17 cellular contexts compared by ENCODE assay signal in the genomic region with DNA sequence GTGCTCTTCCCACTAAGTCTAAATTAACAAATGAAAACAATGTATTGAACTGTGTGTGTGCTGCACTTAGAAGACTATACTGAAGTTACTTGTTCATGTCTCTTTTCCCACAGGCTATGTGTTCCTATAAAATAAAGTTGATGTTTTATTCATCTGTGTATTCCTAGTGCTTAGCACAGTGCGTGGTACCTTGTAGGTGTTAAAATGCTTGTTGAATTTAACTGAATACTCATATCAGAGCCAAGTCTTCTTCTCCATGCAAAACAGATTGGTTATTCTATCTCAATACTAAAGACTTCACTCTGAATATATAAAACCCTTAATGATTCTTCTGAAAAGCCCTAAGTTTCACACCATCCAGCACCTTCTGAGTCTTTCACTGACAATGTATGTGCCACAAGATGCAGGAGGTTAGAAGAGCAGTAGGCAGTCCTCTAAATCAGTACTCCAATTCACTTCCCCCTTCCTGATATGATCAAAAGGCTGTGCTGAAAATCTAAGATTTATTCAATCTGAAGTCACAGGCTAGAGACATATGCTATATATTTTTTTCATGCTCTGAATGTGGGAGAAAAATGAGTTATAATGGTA.
DNase-seq lines count a peak whose midpoint lies in the region; ATAC-seq, FAIRE-seq and TF ChIP-seq lines count a peak whose summit lies in the region.
"Had no signal": no experiment of that assay in that cellular context is flagged by ENCODE, and none has a peak within 500 bp of the region (broad histone marks: within the 10 kb centered on the region; RNA-seq: fewer than 3 reads in every experiment).

No MANE protein-coding gene starts in this region.

- SMC1A ChIA-PET in GM12878 (lab: Charles Lee; ENCODE audit: uncharacterized antibody, unreplicated experiment) = interaction anchor here (1.0 to 11.3 kb wide), 13 partner anchors 10 to 45 kb away, joined by 3 to 157 read pairs (median 7); no protein-coding TSS in a partner anchor

- H3K36me3 Mint-ChIP-seq in activated CD8-positive, alpha-beta T cell treated with anti-CD3 and anti-CD28 coated beads for 36 hours (ENCODE audit: low read depth) = no peaks in the 10 kb centered on the region
- no peaks in the 10 kb centered on the region for H3K36me3 Mint-ChIP-seq in activated CD8-positive, alpha-beta T cell treated with anti-CD3 and anti-CD28 coated beads, Interleukin-2, amount 10 ng/mL, durations not matched to agents 7 days and 5 days (ENCODE audit: low read depth)

- RAD21 ChIA-PET in GM12878 (lab: Charles Lee; ENCODE audit: unreplicated experiment) = interaction anchor here (0.5 to 3.1 kb wide), 11 partner anchors 21 to 322 kb away, joined by 3 to 18 read pairs (median 8); no protein-coding TSS in a partner anchor

- H3K4me2 ChIP-seq in GM12878 (ENCODE audit: control insufficient read depth, insufficient read depth) = peak overlapping the region; percentile 77

- peaks cover 5% of the 10 kb centered on the region for H3K27me3 Mint-ChIP-seq in activated CD8-positive, alpha-beta T cell treated with anti-CD3 and anti-CD28 coated beads for 36 hours
- peaks cover 9% of the 10 kb centered on the region for H3K27me3 Mint-ChIP-seq in activated CD8-positive, alpha-beta T cell treated with anti-CD3 and anti-CD28 coated beads, Interleukin-2, amount 10 ng/mL, durations not matched to agents 7 days and 5 days (ENCODE audit: low read depth)

- H3K4me3 ChIP-seq in GM12878 = peak overlapping the region; percentile 56
- H3K4me3 ChIP-seq: SK-N-MC had no signal

- H3K9ac ChIP-seq in GM12878 (ENCODE audit: control insufficient read depth, insufficient read depth, low read length) = peak overlapping the region; percentile 74

- no peak overlapping the region for H3K4me3 Mint-ChIP-seq in activated CD8-positive, alpha-beta T cell treated with anti-CD3 and anti-CD28 coated beads for 36 hours
- no peak overlapping the region for H3K4me3 Mint-ChIP-seq in activated CD8-positive, alpha-beta T cell treated with anti-CD3 and anti-CD28 coated beads, Interleukin-2, amount 10 ng/mL, durations not matched to agents 7 days and 5 days

- 26% methylated on average over 1 of the region's 1 CpG for WGBS in GM12878 (ENCODE audit: insufficient coverage, insufficient replicate concordance, low lambda C conversion rate, missing lambda C conversion rate)

- in situ Hi-C loops in GM12878 (cut with MboI) = no loop called here

- H3K36me3 ChIP-seq in GM12878 (ENCODE audit: control insufficient read depth in 2 of 2, insufficient read depth in 2 of 2, low read length in 1 of 2) = no peaks in the 10 kb centered on the region

- no peak for TF ChIP-seq CTCF in activated CD8-positive, alpha-beta T cell treated with anti-CD3 and anti-CD28 coated beads for 36 hours (IDR thresholded peaks at IDR 0.05)
- TF ChIP-seq CTCF in GM12878 (IDR thresholded peaks at IDR 0.05 in 2 of 3, conservative IDR thresholded peaks at IDR 0.05 in 1 of 3; ENCODE audit: control insufficient read depth in 2 of 3, extremely low read depth in 1 of 3, insufficient read depth in 1 of 3, low read depth in 3 of 3, low read length in 3 of 3) = no peak

- peak; percentile 47 for ATAC-seq in activated CD8-positive, alpha-beta T cell treated with anti-CD3 and anti-CD28 coated beads for 36 hours
- no peak for ATAC-seq in activated CD8-positive, alpha-beta T cell treated with anti-CD3 and anti-CD28 coated beads, Interleukin-2, amount 10 ng/mL, durations not matched to agents 7 days and 5 days
- ATAC-seq in GM18520 (IDR thresholded peaks at IDR 0.05; ENCODE audit: unreplicated experiment) (peak; percentile 54), GM21786 (IDR thresholded peaks at IDR 0.05; ENCODE audit: unreplicated experiment) (peak; percentile 42), GM12878 (peak; percentile 49), HG03108 (IDR thresholded peaks at IDR 0.05; ENCODE audit: unreplicated experiment) (no peak), left colon (no peak)

- CTCF ChIA-PET in activated CD8-positive, alpha-beta T cell treated with anti-CD3 and anti-CD28 coated beads for 36 hours (lab: Charles Lee) = no interaction called here
- CTCF ChIA-PET in activated CD8-positive, alpha-beta T cell treated with anti-CD3 and anti-CD28 coated beads, Interleukin-2, amount 10 ng/mL, durations not matched to agents 7 days and 5 days (lab: Charles Lee) = interaction anchor here (1.5 kb wide), 1 partner anchor 15 kb away, joined by 6 read pairs; no protein-coding TSS in a partner anchor
- CTCF ChIA-PET in GM12878 (lab: Yijun Ruan, JAX) = interaction anchor here (0.8 to 9.8 kb wide), 6 partner anchors 20 to 110 kb away, joined by 3 to 94 read pairs (median 3); no protein-coding TSS in a partner anchor

- H3K27me3 ChIP-seq in GM12878 (replicated peaks in 1 of 2; ENCODE audit: control insufficient read depth in 2 of 2, insufficient read depth in 2 of 2, low read length in 1 of 2) = no peaks in the 10 kb centered on the region

- H3K9me3 ChIP-seq in GM12878 (replicated peaks; ENCODE audit: control insufficient read depth, insufficient read depth, low read length) = no peaks in the 10 kb centered on the region; the same call in 2 of the 3 replicates

- DNase-seq in activated CD8-positive, alpha-beta T cell treated with anti-CD3 and anti-CD28 coated beads for 36 hours = no peak
- DNase-seq in activated CD8-positive, alpha-beta T cell treated with anti-CD3 and anti-CD28 coated beads, Interleukin-2, amount 10 ng/mL, durations not matched to agents 7 days and 5 days = no peak
- DNase-seq in GM12878 (ENCODE audit: low read depth, low spot score) (no peak), NOMO-1 treated with DMSO at 0.1 percent for 48 hours (lab: John Stamatoyannopoulos, UW; ENCODE audit: unreplicated experiment) (no peak), left colon (no peak)
- DNase-seq: 8988T, DMS79 treated with DMSO at 0.1 percent for 48 hours, NCI-H1105, NCI-H2081 treated with DMSO at 0.1 percent for 48 hours, NCI-H446 treated with DMSO at 0.1 percent for 48 hours, Right ventricle myocardium superior had no signal

- BruUV-seq in GM12878 (replicated peaks; lab: Mats Ljungman, UMichigan) = no TSS peak

- H2AFZ ChIP-seq in GM12878 (ENCODE audit: control insufficient read depth, low read depth, low read length) = no peak overlapping the region

- peaks cover 30% of the 10 kb centered on the region for H3K4me1 ChIP-seq in GM12878 (ENCODE audit: control insufficient read depth, insufficient read depth, low read length)

- POLR2A ChIA-PET in activated CD8-positive, alpha-beta T cell treated with anti-CD3 and anti-CD28 coated beads for 36 hours (lab: Charles Lee) = no interaction called here
- POLR2A ChIA-PET in activated CD8-positive, alpha-beta T cell treated with anti-CD3 and anti-CD28 coated beads, Interleukin-2, amount 10 ng/mL, durations not matched to agents 7 days and 5 days (lab: Charles Lee) = no interaction called here
- POLR2A ChIA-PET in GM12878 (lab: Charles Lee) = interaction anchor here (0.6 to 1.9 kb wide), 5 partner anchors 9 to 29 kb away, joined by 3 to 9 read pairs (median 4); no protein-coding TSS in a partner anchor

- no peaks in the 10 kb centered on the region for H3K9me3 Mint-ChIP-seq in activated CD8-positive, alpha-beta T cell treated with anti-CD3 and anti-CD28 coated beads for 36 hours
- H3K9me3 Mint-ChIP-seq in activated CD8-positive, alpha-beta T cell treated with anti-CD3 and anti-CD28 coated beads, Interleukin-2, amount 10 ng/mL, durations not matched to agents 7 days and 5 days (ENCODE audit: insufficient read depth) = no peaks in the 10 kb centered on the region

- H3K4me1 Mint-ChIP-seq in activated CD8-positive, alpha-beta T cell treated with anti-CD3 and anti-CD28 coated beads for 36 hours (ENCODE audit: low read depth) = no peaks in the 10 kb centered on the region
- H3K4me1 Mint-ChIP-seq in activated CD8-positive, alpha-beta T cell treated with anti-CD3 and anti-CD28 coated beads, Interleukin-2, amount 10 ng/mL, durations not matched to agents 7 days and 5 days (ENCODE audit: low read depth) = no peaks in the 10 kb centered on the region

- TF ChIP-seq EP300 in GM12878 (IDR thresholded peaks at IDR 0.05; ENCODE audit: borderline replicate concordance in 1 of 2, control insufficient read depth in 1 of 2, low read depth in 2 of 2, low read length in 2 of 2) = no peak

- H3K27ac ChIP-seq in GM12878 (ENCODE audit: control insufficient read depth, insufficient read depth) = peak overlapping the region; percentile 71
- H3K27ac ChIP-seq: SK-N-MC had no signal

- H3K79me2 ChIP-seq in GM12878 (ENCODE audit: control insufficient read depth, insufficient read depth, low read length) = peaks cover 66% of the 10 kb centered on the region

- intact Hi-C loops in activated CD8-positive, alpha-beta T cell treated with anti-CD3 and anti-CD28 coated beads for 36 hours (cut with micrococcal nuclease) = no loop called here
- intact Hi-C loops in GM12878 (cut with micrococcal nuclease; ENCODE audit: unreplicated experiment) = loop anchor here (2.0 kb wide), 1 partner anchor 45 kb away; no protein-coding TSS in a partner anchor
- intact Hi-C loops in left colon (cut with DNase I, micrococcal nuclease) = no loop called here

- no peak for TF ChIP-seq POLR2A in GM12878 (IDR thresholded peaks at IDR 0.05; ENCODE audit: low read depth, low read length)

- H3K27ac Mint-ChIP-seq in activated CD8-positive, alpha-beta T cell treated with anti-CD3 and anti-CD28 coated beads for 36 hours = no peak overlapping the region
- no peak overlapping the region for H3K27ac Mint-ChIP-seq in activated CD8-positive, alpha-beta T cell treated with anti-CD3 and anti-CD28 coated beads, Interleukin-2, amount 10 ng/mL, durations not matched to agents 7 days and 5 days

- H4K20me1 ChIP-seq in GM12878 (ENCODE audit: control insufficient read depth, insufficient read depth) = no peaks in the 10 kb centered on the region

- no peak for TF ChIP-seq RAD21 in GM12878 (IDR thresholded peaks at IDR 0.05; ENCODE audit: insufficient read depth, low read depth, low read length)

- FAIRE-seq in GM12878 (lab: Jason Lieb, UNC) = no peak
- FAIRE-seq: GM18507, RCC 7860 had no signal

TF ChIP-seq in GM12878, 131 proteins besides CTCF, POLR2A, EP300 and RAD21 (continues in another document):
- TF ChIP-seq NR2F1 (conservative IDR thresholded peaks at IDR 0.05) (no peak), SPI1 (IDR thresholded peaks at IDR 0.05; ENCODE audit: borderline replicate concordance, insufficient read depth, low read depth, low read length) (peak; percentile 67), RAD51 (IDR thresholded peaks at IDR 0.05) (no peak), STAT1 (conservative IDR thresholded peaks at IDR 0.05) (no peak), NR2C1 (IDR thresholded peaks at IDR 0.05) (no peak), GATAD2B (conservative IDR thresholded peaks at IDR 0.05; ENCODE audit: low read depth) (no peak), ZNF24 (IDR thresholded peaks at IDR 0.05) (0 out of 2 replicates have a peak, but pooled peaks have one; percentile 8), SUPT20H (IDR thresholded peaks at IDR 0.05; ENCODE audit: borderline replicate concordance, control insufficient read depth, low read depth, low read length) (no peak)
- TF ChIP-seq, protein P1, sequence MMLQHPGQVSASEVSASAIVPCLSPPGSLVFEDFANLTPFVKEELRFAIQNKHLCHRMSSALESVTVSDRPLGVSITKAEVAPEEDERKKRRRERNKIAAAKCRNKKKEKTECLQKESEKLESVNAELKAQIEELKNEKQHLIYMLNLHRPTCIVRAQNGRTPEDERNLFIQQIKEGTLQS (IDR thresholded peaks at IDR 0.05; ENCODE audit: borderline replicate concordance, extremely low read depth, low read depth, low read length) = no peak

Comparison
In these comparisons a context has a peak if more than half of its experiments do, and no peak if none do; other contexts are left out.
1. ATAC-seq: peak in activated CD8-positive, alpha-beta T cell treated with anti-CD3 and anti-CD28 coated beads for 36 hours (single experiment), GM18520 (single experiment), GM21786 (single experiment) and GM12878 (single experiment); none in activated CD8-positive, alpha-beta T cell treated with anti-CD3 and anti-CD28 coated beads, Interleukin-2, amount 10 ng/mL, durations not matched to agents 7 days and 5 days (single experiment), HG03108 (single experiment) and left colon (single experiment).